ENCODE assay signal across 13 cellular contexts in genomic region chr12:6374028-6374780, GRCh38. TPM values are rescaled to one million over a fixed set of nuclear protein-coding genes. Genes with fewer than 3 reads are reported as not detected.
DNase-seq lines count a peak whose midpoint lies in the region; TF ChIP-seq lines count a peak whose summit lies in the region.
"Had no signal": no experiment of that assay in that cellular context is flagged by ENCODE, and none has a peak within 500 bp of the region (broad histone marks: within the 10 kb centered on the region; RNA-seq: fewer than 3 reads in every experiment).

No MANE protein-coding gene starts in this region.

- TF ChIP-seq POLR2A in Peyer's patch (IDR thresholded peaks at IDR 0.05) (no peak), sigmoid colon (IDR thresholded peaks at IDR 0.05) (no peak)

- H3K9me3 ChIP-seq in ES-I3 (ENCODE audit: control insufficient read depth, insufficient read depth, low read length) (no peaks in the 10 kb centered on the region), Peyer's patch (no peaks in the 10 kb centered on the region), iPS-20b (ENCODE audit: insufficient read depth, low read depth, low read length) (no peaks in the 10 kb centered on the region), sigmoid colon (no peaks in the 10 kb centered on the region)
- H3K9me3 ChIP-seq: heart left ventricle had no signal

- 24 to 71% methylated on average over 24 of the region's 24 CpGs for WGBS in sigmoid colon, 2 donors

- H3K9ac ChIP-seq in ES-I3 (ENCODE audit: low read depth, low read length): peak overlapping the region; percentile 66
- peak overlapping the region; percentile 77 for H3K9ac ChIP-seq in iPS-20b (ENCODE audit: low read depth, low read length)

- H3K27ac ChIP-seq in Peyer's patch (peak overlapping the region in 3 of 4 donors; percentile 47 to 81 (median 78)), iPS-20b (ENCODE audit: low read length) (peak overlapping the region; percentile 88), sigmoid colon (peak overlapping the region in 3 of 4 donors; percentile 75 to 80 (median 77)), dorsolateral prefrontal cortex (no peak overlapping the region)
- H3K27ac ChIP-seq: heart left ventricle had no signal

- H3K4me3 ChIP-seq in Peyer's patch (peak overlapping the region in 2 of 4 donors; percentile 40 to 44), iPS-20b (ENCODE audit: low read length) (peak overlapping the region; percentile 91), sigmoid colon (peak overlapping the region in 1 of 4 donors; percentile 1), dorsolateral prefrontal cortex (no peak overlapping the region)
- H3K4me3 ChIP-seq: heart left ventricle had no signal

- H3K27me3 ChIP-seq in Peyer's patch (no peaks in the 10 kb centered on the region), iPS-20b (ENCODE audit: insufficient read depth, low read length) (no peaks in the 10 kb centered on the region), sigmoid colon (no peaks in the 10 kb centered on the region), dorsolateral prefrontal cortex (peaks cover 0 to 19% (median 0%) of the 10 kb centered on the region in 45 donors)
- H3K27me3 ChIP-seq: heart left ventricle had no signal

- intact Hi-C loops in sigmoid colon (cut with DNase I): no loop called here
- intact Hi-C loops in dorsolateral prefrontal cortex (cut with DNase I): no loop called here

- no peaks in the 10 kb centered on the region for H3K36me3 ChIP-seq in ES-I3 (ENCODE audit: insufficient read depth, low read length)
- no peaks in the 10 kb centered on the region for H3K36me3 ChIP-seq in Peyer's patch
- H3K36me3 ChIP-seq in iPS-20b (ENCODE audit: insufficient read depth, low read depth, low read length): 0 out of 2 replicates have a peak, but pooled peaks cover 4% of the 10 kb centered on the region
- no peaks in the 10 kb centered on the region for H3K36me3 ChIP-seq in sigmoid colon
- H3K36me3 ChIP-seq: heart left ventricle had no signal

- peak in 1 of 3 donors; percentile 41 for DNase-seq in Peyer's patch
- peak; percentile 61 for DNase-seq in sigmoid colon
- no peak for DNase-seq in stimulated activated CD4-positive, alpha-beta T cell treated with anti-CD3 and anti-CD28 coated beads, Interleukin-2, amount 100 ng/mL, for 48 hours
- DNase-seq in NCI-H226: no peak
- DNase-seq in COLO829 (ENCODE audit: low spot score): no peak
- DNase-seq in dorsolateral prefrontal cortex: no peak
- DNase-seq: activated CD8-positive, alpha-beta memory T cell treated with anti-CD3 and anti-CD28 coated beads for 24 hours; activated naive CD8-positive, alpha-beta T cell treated with anti-CD3 and anti-CD28 coated beads, Interleukin-2, amount 10 ng/mL, durations not matched to agents 7 days and 5 days; CD4-positive, CD25-positive, alpha-beta regulatory T cell; heart left ventricle; naive thymus-derived CD8-positive, alpha-beta T cell had no signal

- H3K4me1 ChIP-seq in ES-I3 (ENCODE audit: insufficient read depth, low read length) (peaks cover 37% of the 10 kb centered on the region), Peyer's patch (peaks cover 0 to 58% (median 8%) of the 10 kb centered on the region in 4 donors), iPS-20b (ENCODE audit: insufficient read depth, low read length) (peaks cover 53% of the 10 kb centered on the region), sigmoid colon (peaks cover 0 to 71% (median 53%) of the 10 kb centered on the region in 4 donors)

- no peak for TF ChIP-seq EP300 in sigmoid colon (IDR thresholded peaks at IDR 0.05)

- no peak for TF ChIP-seq CTCF in Peyer's patch (IDR thresholded peaks at IDR 0.05)
- TF ChIP-seq CTCF in sigmoid colon (IDR thresholded peaks at IDR 0.05): no peak
- no peak for TF ChIP-seq CTCF in dorsolateral prefrontal cortex (IDR thresholded peaks at IDR 0.05 in 54 of 56, conservative IDR thresholded peaks at IDR 0.05 in 2 of 56; ENCODE audit: low read depth in 1 of 56, partially characterized antibody in 56 of 56)

RNA-seq across cellular contexts. Expression of gene SCNN1A, which starts 1.2 kb away (rescaled TPM):
- 100 to 1,000 TPM in 3 of 4 donors, 10 to 100 TPM in 1; 93.3 to 275 (median 143) TPM for total RNA-seq in Peyer's patch
- 1 to 10 TPM in 3 of 4 donors, under 1 TPM in 1; 0.82 to 7.2 (median 1.1) TPM for total RNA-seq in sigmoid colon
- 100 to 1,000 TPM in 1 of 3 donors, 10 to 100 TPM in 2; 51.1 to 169 (median 53.5) TPM for polyA plus RNA-seq in sigmoid colon
- total RNA-seq in dorsolateral prefrontal cortex: 1 to 10 TPM in 24 of 120 experiments, under 1 TPM in 28, not detected in 68; 0.23 to 4.8 (median 0.89) TPM

RNA-seq across cellular contexts. Expression of gene LTBR, which starts 9.8 kb away (rescaled TPM):
- total RNA-seq in Peyer's patch (100 to 1,000 TPM; 113 to 313 (median 294) TPM), sigmoid colon (100 to 1,000 TPM in 3 of 4 donors, 10 to 100 TPM in 1; 85.2 to 200 (median 125) TPM), dorsolateral prefrontal cortex (10 to 100 TPM in 100 of 120 experiments, 1 to 10 TPM in 20; 4.6 to 36.0 (median 16.2) TPM)
- 10 to 100 TPM; 36.3 to 85.2 (median 37.8) TPM for polyA plus RNA-seq in sigmoid colon
- total RNA-seq: CD4-positive, CD25-positive, alpha-beta regulatory T cell had no signal

RNA-seq across cellular contexts. Expression of gene TNFRSF1A, which starts 32.3 kb away (rescaled TPM):
- total RNA-seq in Peyer's patch: 100 to 1,000 TPM in 3 of 4 donors, 10 to 100 TPM in 1; 90.8 to 547 (median 393) TPM
- 100 to 1,000 TPM; 135 to 191 (median 176) TPM for total RNA-seq in sigmoid colon
- polyA plus RNA-seq in sigmoid colon: 100 to 1,000 TPM in 1 of 3 donors, 10 to 100 TPM in 2; 31.7 to 107 (median 74.5) TPM
- 100 to 1,000 TPM in 1 of 120 experiments, 10 to 100 TPM in 119; 16.4 to 101 (median 39.3) TPM for total RNA-seq in dorsolateral prefrontal cortex

Comparison
In these comparisons a context has a peak if more than half of its experiments do, and no peak if none do; other contexts are left out.
1. H3K27ac ChIP-seq: peak in Peyer's patch (3 of 4), iPS-20b (single experiment) and sigmoid colon (3 of 4); none in dorsolateral prefrontal cortex (0 of 59).
2. RNA of gene SCNN1A, which starts 1.2 kb away (total RNA-seq): 93.3 to 275 TPM in Peyer's patch; 0.82 to 7.2 TPM in sigmoid colon and 0.23 to 4.8 TPM in dorsolateral prefrontal cortex; every median in the first group is over 10 times any median in the second.